8 cellular contexts compared by ENCODE assay signal in the genomic region with DNA sequence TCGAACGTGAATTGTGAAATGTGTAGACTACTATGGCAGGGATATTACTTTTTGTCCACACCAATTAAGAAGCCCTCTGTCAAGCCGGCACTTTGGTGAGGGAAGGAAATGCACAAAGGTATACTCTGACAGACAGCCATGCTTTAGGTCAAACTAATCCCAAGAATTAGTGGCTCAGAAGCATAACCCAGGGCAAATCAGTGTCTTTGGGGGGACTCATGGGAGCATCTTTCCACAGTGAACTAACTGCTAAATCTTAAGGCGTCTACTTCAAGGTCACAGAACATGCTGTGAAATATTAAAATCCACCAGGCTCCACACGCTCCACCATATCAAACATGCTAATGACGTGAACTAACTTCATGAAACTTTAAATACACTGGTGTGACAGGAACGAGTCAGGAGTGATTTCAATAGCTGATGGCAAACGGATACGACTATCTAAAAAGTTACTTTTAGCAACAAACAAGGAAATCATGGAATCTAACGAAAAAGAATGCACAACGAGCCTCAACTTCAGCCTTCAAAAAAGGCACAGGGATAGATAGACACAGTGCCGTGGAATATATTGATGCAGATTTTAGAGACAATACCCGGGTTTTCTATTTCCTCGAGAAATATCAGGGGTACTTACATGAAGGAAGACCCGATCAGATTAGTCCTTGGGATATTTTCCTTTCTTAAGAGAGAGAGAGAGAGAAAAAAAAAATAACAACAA.
DNase-seq lines count a peak whose midpoint lies in the region; FAIRE-seq and TF ChIP-seq lines count a peak whose summit lies in the region.

No MANE protein-coding gene starts in this region.

- FAIRE-seq in urothelium cell line (lab: Jason Lieb, UNC): no peak

- H3K27me3 Mint-ChIP-seq in dendritic cell treated with granulocyte-macrophage colony-stimulating factor and Interleukin-4, amounts not matched to agents 40 ng/mL and 50 ng/mL, for 4 days: no peaks in the 10 kb centered on the region

- H3K9me3 Mint-ChIP-seq in dendritic cell treated with granulocyte-macrophage colony-stimulating factor and Interleukin-4, amounts not matched to agents 40 ng/mL and 50 ng/mL, for 4 days: no peaks in the 10 kb centered on the region

- peak overlapping the region; percentile 87 for H3K4me3 Mint-ChIP-seq in dendritic cell treated with granulocyte-macrophage colony-stimulating factor and Interleukin-4, amounts not matched to agents 40 ng/mL and 50 ng/mL, for 4 days

- no peaks in the 10 kb centered on the region for H3K9me3 ChIP-seq in mucosa of rectum (ENCODE audit: control insufficient read depth in 2 of 2, low read length in 2 of 2)

- H3K36me3 Mint-ChIP-seq in dendritic cell treated with granulocyte-macrophage colony-stimulating factor and Interleukin-4, amounts not matched to agents 40 ng/mL and 50 ng/mL, for 4 days (ENCODE audit: low read depth): peaks cover 21% of the 10 kb centered on the region

- H3K36me3 ChIP-seq in GM06990 (ENCODE audit: control insufficient read depth, insufficient read depth, low read length) (no peaks in the 10 kb centered on the region; the same call in 1 of the 2 replicates), mucosa of rectum (ENCODE audit: control insufficient read depth in 2 of 2, insufficient read depth in 2 of 2, low read length in 2 of 2) (no peaks in the 10 kb centered on the region)

- H3K4me1 ChIP-seq in mucosa of rectum (ENCODE audit: control insufficient read depth in 2 of 2, insufficient read depth in 2 of 2, low read length in 2 of 2): peaks cover 0 to 21% of the 10 kb centered on the region in 2 donors

- H3K9ac ChIP-seq in mucosa of rectum (ENCODE audit: low read depth in 1 of 2, low read length in 2 of 2): peak overlapping the region; percentile 66 to 71

- H3K27me3 ChIP-seq in GM06990 (replicated peaks; ENCODE audit: control insufficient read depth, insufficient read depth, low read length) (no peaks in the 10 kb centered on the region), mucosa of rectum (ENCODE audit: control insufficient read depth in 2 of 2, insufficient read depth in 2 of 2, low read length in 2 of 2) (no peaks in the 10 kb centered on the region)

- intact Hi-C loops in dendritic cell treated with granulocyte-macrophage colony-stimulating factor and Interleukin-4, amounts not matched to agents 40 ng/mL and 50 ng/mL, for 4 days (cut with micrococcal nuclease): loop anchor here (2.0 to 10.0 kb wide), 5 partner anchors 35 to 1642 kb away; partner anchors contain the start of gene LYSMD3

- H3K4me1 Mint-ChIP-seq in dendritic cell treated with granulocyte-macrophage colony-stimulating factor and Interleukin-4, amounts not matched to agents 40 ng/mL and 50 ng/mL, for 4 days (ENCODE audit: low read depth): no peaks in the 10 kb centered on the region

- no peak for TF ChIP-seq CTCF in GM06990 (IDR thresholded peaks at IDR 0.05; ENCODE audit: insufficient read depth, low read length, poor library complexity, severe bottlenecking)

- peak overlapping the region; percentile 87 for H3K27ac Mint-ChIP-seq in dendritic cell treated with granulocyte-macrophage colony-stimulating factor and Interleukin-4, amounts not matched to agents 40 ng/mL and 50 ng/mL, for 4 days

- H3K27ac ChIP-seq in mucosa of rectum (ENCODE audit: low read depth in 2 of 2, low read length in 2 of 2): peak overlapping the region; percentile 75 to 79

- DNase-seq in GM06990 (ENCODE audit: extremely low read depth, insufficient read length): no peak
- DNase-seq in NCI-H82 treated with DMSO at 0.1 percent for 48 hours (lab: John Stamatoyannopoulos, UW; ENCODE audit: unreplicated experiment): peak; percentile 3
- no peak for DNase-seq in retina
- DNase-seq in SKM-1 (lab: John Stamatoyannopoulos, UW; ENCODE audit: unreplicated experiment): no peak
- DNase-seq in NCI-H226: no peak
- DNase-seq in urothelium cell line (ENCODE audit: low spot score): no peak

- H3K4me3 ChIP-seq in GM06990 (replicated peaks; ENCODE audit: low read depth, low read length): peak overlapping the region; percentile 93
- peak overlapping the region; percentile 79 to 91 for H3K4me3 ChIP-seq in mucosa of rectum (ENCODE audit: low read length in 2 of 2)
